ENCODE assay signal across 9 cellular contexts in the genomic region with DNA sequence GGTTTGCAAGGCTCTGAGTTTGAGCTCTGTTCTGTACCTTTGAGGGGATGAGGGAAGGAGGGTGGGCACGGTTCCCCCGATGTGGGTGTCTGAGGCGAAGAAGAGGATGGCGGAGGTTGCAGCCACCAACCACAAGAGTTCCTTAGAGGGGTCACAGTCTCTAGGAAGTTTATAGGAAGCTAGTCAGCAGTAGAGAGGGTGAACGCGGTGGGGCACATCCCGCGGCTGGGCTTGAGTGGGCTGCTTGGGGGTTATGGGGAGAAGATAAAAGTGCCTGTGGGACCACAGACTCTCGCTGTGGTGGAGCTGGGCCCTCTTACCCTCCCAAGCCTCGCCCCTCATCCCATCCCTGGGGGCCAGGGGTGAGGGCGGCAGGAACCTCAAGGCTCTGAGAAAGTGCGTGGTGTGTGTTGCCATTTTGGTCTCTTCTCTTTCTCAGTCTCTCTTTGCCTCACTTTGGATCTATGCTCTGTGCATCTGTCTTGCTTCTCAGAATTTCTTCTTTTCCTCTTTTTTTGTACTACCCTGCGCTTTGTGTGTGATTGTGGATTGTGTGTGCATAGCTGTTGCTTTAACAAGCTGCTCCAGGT. TPM values are rescaled to one million over a fixed set of nuclear protein-coding genes. Genes with fewer than 3 reads are reported as not detected.
DNase-seq lines count a peak whose midpoint lies in the region; ATAC-seq and TF ChIP-seq lines count a peak whose summit lies in the region.
"Had no signal": no experiment of that assay in that cellular context is flagged by ENCODE, and none has a peak within 500 bp of the region (broad histone marks: within the 10 kb centered on the region; RNA-seq: fewer than 3 reads in every experiment).

No MANE protein-coding gene starts in this region.

- H3K4me3 ChIP-seq in heart right ventricle, result peak overlapping the region in 5 of 10 donors; percentile 13 to 56 (median 20)

- H3K36me3 ChIP-seq in heart right ventricle, result peaks cover 0 to 23% (median 0%) of the 10 kb centered on the region in 9 donors

- peak overlapping the region in 3 of 10 donors; percentile 16 to 86 (median 31) for H3K27ac ChIP-seq in heart right ventricle

- peaks cover 30% of the 10 kb centered on the region for H3K4me1 Mint-ChIP-seq in activated naive CD8-positive, alpha-beta T cell treated with anti-CD3 and anti-CD28 coated beads, Interleukin-2, amount 10 ng/mL, durations not matched to agents 7 days and 5 days
- H3K4me1 Mint-ChIP-seq in naive B cell, result peaks cover 18 to 24% (median 21%) of the 10 kb centered on the region in 3 donors
- H3K4me1 Mint-ChIP-seq in type B pancreatic cell (ENCODE audit: unreplicated experiment), result peaks cover 18% of the 10 kb centered on the region

- H3K9me3 Mint-ChIP-seq in activated naive CD8-positive, alpha-beta T cell treated with anti-CD3 and anti-CD28 coated beads, Interleukin-2, amount 10 ng/mL, durations not matched to agents 7 days and 5 days, result no peaks in the 10 kb centered on the region
- peaks cover 0 to 3% (median 0%) of the 10 kb centered on the region in 7 donors for H3K9me3 Mint-ChIP-seq in naive B cell
- no peaks in the 10 kb centered on the region for H3K9me3 Mint-ChIP-seq in type B pancreatic cell

- H3K4me1 ChIP-seq in heart right ventricle, result peaks cover 0 to 28% (median 6%) of the 10 kb centered on the region in 9 donors

- no peaks in the 10 kb centered on the region for H3K36me3 Mint-ChIP-seq in activated naive CD8-positive, alpha-beta T cell treated with anti-CD3 and anti-CD28 coated beads, Interleukin-2, amount 10 ng/mL, durations not matched to agents 7 days and 5 days
- H3K36me3 Mint-ChIP-seq in naive B cell (no peaks in the 10 kb centered on the region), type B pancreatic cell (no peaks in the 10 kb centered on the region)

- H3K27me3 Mint-ChIP-seq in activated naive CD8-positive, alpha-beta T cell treated with anti-CD3 and anti-CD28 coated beads, Interleukin-2, amount 10 ng/mL, durations not matched to agents 7 days and 5 days, result peaks cover 37% of the 10 kb centered on the region
- H3K27me3 Mint-ChIP-seq in naive B cell (peaks cover 40 to 66% (median 63%) of the 10 kb centered on the region in 3 donors), type B pancreatic cell (peaks cover 49% of the 10 kb centered on the region)

- no peak for TF ChIP-seq CTCF in heart right ventricle (IDR thresholded peaks at IDR 0.05)
- no peak for TF ChIP-seq CTCF in type B pancreatic cell (conservative IDR thresholded peaks at IDR 0.05)

- POLR2A ChIA-PET in activated naive CD8-positive, alpha-beta T cell treated with anti-CD3 and anti-CD28 coated beads, Interleukin-2, amount 10 ng/mL, durations not matched to agents 7 days and 5 days (lab: Charles Lee), result interaction anchor here (0.8 to 2.3 kb wide), 6 partner anchors 17 to 103 kb away, joined by 3 to 11 read pairs (median 4); a partner anchor contains a TSS

- DNase-seq in Right ventricle myocardium inferior (ENCODE audit: missing footprints), result no peak
- DNase-seq in heart right ventricle, result no peak
- no peak for DNase-seq in activated naive CD8-positive, alpha-beta T cell treated with anti-CD3 and anti-CD28 coated beads, Interleukin-2, amount 10 ng/mL, durations not matched to agents 7 days and 5 days
- DNase-seq in naive B cell, result no peak
- DNase-seq in type B pancreatic cell (ENCODE audit: extremely low spot score, unreplicated experiment), result no peak
- no peak for DNase-seq in NCI-H1930 (lab: John Stamatoyannopoulos, UW)
- DNase-seq: NCI-H1417 had no signal

- intact Hi-C loops in Right ventricle myocardium inferior (cut with DNase I), result no loop called here
- intact Hi-C loops in heart right ventricle (cut with DNase I), result no loop called here

- H3K4me3 Mint-ChIP-seq in activated naive CD8-positive, alpha-beta T cell treated with anti-CD3 and anti-CD28 coated beads, Interleukin-2, amount 10 ng/mL, durations not matched to agents 7 days and 5 days, result peak overlapping the region; percentile 58
- H3K4me3 Mint-ChIP-seq in naive B cell (peak overlapping the region in 5 of 8 donors; percentile 50 to 85 (median 56)), type B pancreatic cell (no peak overlapping the region)

- H3K27me3 ChIP-seq in heart right ventricle, result peaks cover 0 to 4% (median 0%) of the 10 kb centered on the region in 7 donors

- ATAC-seq in Right ventricle myocardium inferior (peak; percentile 9), heart right ventricle (no peak), naive B cell (ENCODE audit: low read depth in 2 of 2) (peak; percentile 9 to 14), GM21423 (IDR thresholded peaks at IDR 0.05; ENCODE audit: unreplicated experiment) (no peak), HG03520 (IDR thresholded peaks at IDR 0.05; ENCODE audit: unreplicated experiment) (no peak)
- peak; percentile 5 for ATAC-seq in activated naive CD8-positive, alpha-beta T cell treated with anti-CD3 and anti-CD28 coated beads, Interleukin-2, amount 10 ng/mL, durations not matched to agents 7 days and 5 days (ENCODE audit: low read depth)

- WGBS in heart right ventricle, 2 donors, result 80 to 82% methylated on average over 13 of the region's 13 CpGs

- peak overlapping the region; percentile 30 for H3K27ac Mint-ChIP-seq in activated naive CD8-positive, alpha-beta T cell treated with anti-CD3 and anti-CD28 coated beads, Interleukin-2, amount 10 ng/mL, durations not matched to agents 7 days and 5 days
- H3K27ac Mint-ChIP-seq in naive B cell (peak overlapping the region in 2 of 6 donors; percentile 29 to 64), type B pancreatic cell (peak overlapping the region; percentile 52)

- no peaks in the 10 kb centered on the region for H3K9me3 ChIP-seq in heart right ventricle

RNA-seq across cellular contexts. Expression of a gene that starts 2.7 kb away (rescaled TPM):
- total RNA-seq in Right ventricle myocardium inferior (13.4 TPM), heart right ventricle (10 to 100 TPM in 2 of 10 donors, 1 to 10 TPM in 8; 2.8 to 44.3 (median 5.0) TPM), type B pancreatic cell (ENCODE audit: low replicate concordance) (0.64 and 0.65 TPM in 2 replicates)
- polyA plus RNA-seq in heart right ventricle (1 to 10 TPM; 2.6 to 3.2 TPM), naive B cell (ENCODE audit: low read depth in 6 of 6) (1 to 10 TPM in 3 of 6 donors, under 1 TPM in 3; 0.29 to 1.7 (median 1.1) TPM)
- 1 to 10 TPM; 2.6 to 3.0 TPM for total RNA-seq in activated naive CD8-positive, alpha-beta T cell treated with anti-CD3 and anti-CD28 coated beads, Interleukin-2, amount 10 ng/mL, durations not matched to agents 7 days and 5 days

RNA-seq across cellular contexts. Expression of a gene that starts 19.7 kb away (rescaled TPM):
- total RNA-seq in Right ventricle myocardium inferior, result 0.24 TPM
- total RNA-seq in heart right ventricle, result 1 to 10 TPM in 1 of 10 donors, under 1 TPM in 7, not detected in 2; 0.16 to 2.1 (median 0.26) TPM
- 1 to 10 TPM in 1 of 2 donors, under 1 TPM in 1; 0.13 to 1.2 TPM for polyA plus RNA-seq in heart right ventricle
- total RNA-seq in activated naive CD8-positive, alpha-beta T cell treated with anti-CD3 and anti-CD28 coated beads, Interleukin-2, amount 10 ng/mL, durations not matched to agents 7 days and 5 days, result 10 to 100 TPM; 46.6 to 52.1 TPM
- polyA plus RNA-seq in naive B cell (ENCODE audit: low read depth in 6 of 6), result under 1 TPM in 2 of 6 donors, not detected in 4; 0.16 to 0.17 TPM
- total RNA-seq in type B pancreatic cell (ENCODE audit: low replicate concordance), result 0.52 and 2.6 TPM in 2 replicates

RNA-seq across cellular contexts. Expression of a gene that starts 25.9 kb away (rescaled TPM):
- 152 TPM for total RNA-seq in Right ventricle myocardium inferior
- total RNA-seq in heart right ventricle, result 100 to 1,000 TPM in 5 of 10 donors, 10 to 100 TPM in 5; 73.3 to 194 (median 96.0) TPM
- polyA plus RNA-seq in heart right ventricle, result 100 to 1,000 TPM; 289 to 361 TPM
- total RNA-seq in activated naive CD8-positive, alpha-beta T cell treated with anti-CD3 and anti-CD28 coated beads, Interleukin-2, amount 10 ng/mL, durations not matched to agents 7 days and 5 days, result 10 to 100 TPM; 36.2 to 43.5 TPM
- under 1 TPM in 1 of 6 donors, not detected in 5; 0.38 TPM for polyA plus RNA-seq in naive B cell (ENCODE audit: low read depth in 6 of 6)
- total RNA-seq in type B pancreatic cell (ENCODE audit: low replicate concordance), result 191 and 395 TPM in 2 replicates

RNA-seq across cellular contexts. Expression of a gene that starts 29.6 kb away (rescaled TPM):
- 7.8 TPM for total RNA-seq in Right ventricle myocardium inferior
- 1 to 10 TPM; 1.8 to 5.7 (median 3.8) TPM for total RNA-seq in heart right ventricle
- 10 to 100 TPM in 1 of 2 donors, 1 to 10 TPM in 1; 7.0 to 16.8 TPM for polyA plus RNA-seq in heart right ventricle
- under 1 TPM; 0.30 to 0.51 TPM for total RNA-seq in activated naive CD8-positive, alpha-beta T cell treated with anti-CD3 and anti-CD28 coated beads, Interleukin-2, amount 10 ng/mL, durations not matched to agents 7 days and 5 days
- not detected for polyA plus RNA-seq in naive B cell (ENCODE audit: low read depth in 6 of 6)
- total RNA-seq in type B pancreatic cell (ENCODE audit: low replicate concordance), result 5.4 and 17.8 TPM in 2 replicates

RNA-seq across cellular contexts. Expression of a gene that starts 36.2 kb away (rescaled TPM):
- total RNA-seq in Right ventricle myocardium inferior (10.3 TPM), heart right ventricle (10 to 100 TPM in 9 of 10 donors, 1 to 10 TPM in 1; 6.4 to 24.6 (median 16.0) TPM), type B pancreatic cell (ENCODE audit: low replicate concordance) (40.7 and 66.0 TPM in 2 replicates)
- polyA plus RNA-seq in heart right ventricle (10 to 100 TPM; 12.5 to 37.8 TPM), naive B cell (ENCODE audit: low read depth in 6 of 6) (not detected)
- total RNA-seq in activated naive CD8-positive, alpha-beta T cell treated with anti-CD3 and anti-CD28 coated beads, Interleukin-2, amount 10 ng/mL, durations not matched to agents 7 days and 5 days, result 1 to 10 TPM; 6.3 to 7.0 TPM

Comparison
In these comparisons a context has a peak if more than half of its experiments do, and no peak if none do; other contexts are left out.
1. ATAC-seq: peak in Right ventricle myocardium inferior (single experiment), activated naive CD8-positive, alpha-beta T cell treated with anti-CD3 and anti-CD28 coated beads, Interleukin-2, amount 10 ng/mL, durations not matched to agents 7 days and 5 days (single experiment) and naive B cell (2 of 2); none in heart right ventricle (0 of 8), GM21423 (single experiment) and HG03520 (single experiment).
2. RNA of a gene that starts 19.7 kb away (total RNA-seq): 46.6 to 52.1 TPM in activated naive CD8-positive, alpha-beta T cell treated with anti-CD3 and anti-CD28 coated beads, Interleukin-2, amount 10 ng/mL, durations not matched to agents 7 days and 5 days; 0.52 to 2.6 TPM in type B pancreatic cell, 0.24 TPM in Right ventricle myocardium inferior (single experiment) and 0.16 to 2.1 TPM in heart right ventricle; every median in the first group is over 10 times any median in the second.